8 cellular contexts compared by ENCODE assay signal in genomic region chr2:216114476-216115223, GRCh38.
A peak's percentile ranks its signal among the peaks of the same experiment; 100 is the strongest.
DNase-seq lines count a peak whose midpoint lies in the region; ATAC-seq and TF ChIP-seq lines count a peak whose summit lies in the region.

No MANE protein-coding gene starts in this region.

- peaks cover 59 to 71% of the 10 kb centered on the region in 2 donors for H3K36me3 ChIP-seq in mucosa of rectum (ENCODE audit: control insufficient read depth in 2 of 2, insufficient read depth in 2 of 2, low read length in 2 of 2)

- peak; percentile 40 for ATAC-seq in GM21515 (IDR thresholded peaks at IDR 0.05; ENCODE audit: unreplicated experiment)

- TF ChIP-seq POLR2A in erythroblast (IDR thresholded peaks at IDR 0.05; ENCODE audit: low read length): peak; percentile 55

- peak overlapping the region; percentile 75 to 86 for H3K4me3 ChIP-seq in mucosa of rectum (ENCODE audit: low read length in 2 of 2)

- H3K9me3 ChIP-seq in mucosa of rectum (ENCODE audit: control insufficient read depth in 2 of 2, low read length in 2 of 2): no peaks in the 10 kb centered on the region

- H3K27ac ChIP-seq in mucosa of rectum (ENCODE audit: low read depth in 2 of 2, low read length in 2 of 2): peak overlapping the region; percentile 81 to 82

- H3K9ac ChIP-seq in mucosa of rectum (ENCODE audit: low read depth in 1 of 2, low read length in 2 of 2): peak overlapping the region; percentile 63 to 66

- DNase-seq in DMS 273 treated with DMSO at 0.1 percent for 48 hours (lab: John Stamatoyannopoulos, UW) (peak; percentile 91), OCI-M1 (lab: John Stamatoyannopoulos, UW) (peak; percentile 99), erythroblast (lab: John Stamatoyannopoulos, UW) (peak; percentile 99)
- DNase-seq in activated T-cell treated with anti-CD3 and anti-CD28 coated beads, Interleukin-2, amount 50 U/mL, for 1 hour: peak; percentile 97
- DNase-seq in stimulated activated CD8-positive, alpha-beta memory T cell treated with anti-CD3 and anti-CD28 coated beads, Interleukin-4, amount 100 ng/mL, for 4 hours (ENCODE audit: low read depth in 2 of 2, low spot score in 1 of 2): peak; percentile 86 to 99

- TF ChIP-seq EP300 in Ishikawa (IDR thresholded peaks at IDR 0.05; ENCODE audit: borderline replicate concordance): no peak

- no peaks in the 10 kb centered on the region for H3K27me3 ChIP-seq in mucosa of rectum (ENCODE audit: control insufficient read depth in 2 of 2, insufficient read depth in 2 of 2, low read length in 2 of 2)

- peaks cover 16% of the 10 kb centered on the region in 2 donors for H3K4me1 ChIP-seq in mucosa of rectum (ENCODE audit: control insufficient read depth in 2 of 2, insufficient read depth in 2 of 2, low read length in 2 of 2)

- no peak for TF ChIP-seq RAD21 in Ishikawa (IDR thresholded peaks at IDR 0.05; ENCODE audit: low read depth)

TF ChIP-seq in Ishikawa, 13 proteins besides CTCF, POLR2A, EP300 and RAD21:
- TF ChIP-seq CEBPB (IDR thresholded peaks at IDR 0.05) (no peak), TAF1 (IDR thresholded peaks at IDR 0.05; ENCODE audit: low read depth) (no peak; the same call in 1 of the 2 replicates), NFIC (IDR thresholded peaks at IDR 0.05) (no peak), USF1 (IDR thresholded peaks at IDR 0.05) (no peak), MAX (IDR thresholded peaks at IDR 0.05) (peak; percentile 34; the same call in 1 of the 2 replicates), YY1 (IDR thresholded peaks at IDR 0.05; ENCODE audit: low read depth) (peak; percentile 88), REST (IDR thresholded peaks at IDR 0.05; ENCODE audit: low read depth) (no peak)

Comparison
In these comparisons a context has a peak if more than half of its experiments do, and no peak if none do; other contexts are left out.
1. Peak in every context shown above with its lines: DNase-seq, ATAC-seq, H3K4me3 ChIP-seq and H3K27ac ChIP-seq.